In the genomic region with DNA sequence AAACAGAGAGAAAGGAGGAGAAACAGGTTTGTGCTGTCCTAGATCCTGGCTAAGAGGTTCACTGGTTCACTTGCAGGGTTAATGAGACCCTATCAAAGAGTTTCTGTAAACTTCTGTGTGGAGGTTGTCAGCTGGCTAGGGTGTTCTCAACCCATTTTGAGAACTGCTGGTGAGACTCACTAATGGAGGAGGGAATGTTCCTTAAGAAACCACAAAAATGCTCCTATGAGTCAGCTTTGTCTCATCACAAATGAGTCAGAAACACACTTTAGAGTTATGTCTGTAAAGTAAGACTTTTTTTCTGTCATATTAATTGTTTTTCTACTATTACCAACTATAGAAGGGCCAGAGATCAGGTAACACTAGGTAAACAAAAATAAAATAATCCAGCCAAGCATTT, we compare ENCODE assay signal across 9 cellular contexts.
DNase-seq lines count a peak whose midpoint lies in the region; ATAC-seq and TF ChIP-seq lines count a peak whose summit lies in the region.
"Had no signal": no experiment of that assay in that cellular context is flagged by ENCODE, and none has a peak within 500 bp of the region (broad histone marks: within the 10 kb centered on the region; RNA-seq: fewer than 3 reads in every experiment).

No MANE protein-coding gene starts in this region.

- H3K27ac ChIP-seq in mesendoderm (ENCODE audit: low read depth, low read length), result no peak overlapping the region

- no peak overlapping the region for H2BK120ac ChIP-seq in mesendoderm (ENCODE audit: low read depth, low read length)

- no peak overlapping the region for H3K23ac ChIP-seq in mesendoderm (ENCODE audit: low read length)

- H3K79me1 ChIP-seq in mesendoderm (ENCODE audit: low read length), result no peaks in the 10 kb centered on the region

- no peak overlapping the region for H3K4me3 ChIP-seq in mesendoderm (ENCODE audit: low read length)

- no peak overlapping the region for H2AK5ac ChIP-seq in mesendoderm (ENCODE audit: low read length)

- H3K36me3 ChIP-seq in mesendoderm (ENCODE audit: control insufficient read depth, insufficient read depth, low read length), result no peaks in the 10 kb centered on the region

- DNase-seq in SW 1271 (lab: John Stamatoyannopoulos, UW), result peak; percentile 12 to 86
- DNase-seq in mesendoderm, result peak; percentile 34
- no peak for DNase-seq in DMS 273 (lab: John Stamatoyannopoulos, UW; ENCODE audit: unreplicated experiment)
- DNase-seq in effector memory CD8-positive, alpha-beta T cell, result no peak
- no peak for DNase-seq in stimulated activated naive CD8-positive, alpha-beta T cell treated with anti-CD3 and anti-CD28 coated beads, Interleukin-15, amount 100 ng/mL, for 72 hours
- DNase-seq: small intestine had no signal

- no peaks in the 10 kb centered on the region for H3K79me2 ChIP-seq in mesendoderm (ENCODE audit: control insufficient read depth, insufficient read depth, low read length)

- H3K27ac Mint-ChIP-seq in effector memory CD8-positive, alpha-beta T cell, result no peak overlapping the region
- H3K27ac Mint-ChIP-seq in stimulated activated naive CD8-positive, alpha-beta T cell treated with anti-CD3 and anti-CD28 coated beads, Interleukin-15, amount 100 ng/mL, for 72 hours, result no peak overlapping the region

- peaks cover 4% of the 10 kb centered on the region for H3K36me3 Mint-ChIP-seq in effector memory CD8-positive, alpha-beta T cell (ENCODE audit: insufficient read depth)

- H2BK15ac ChIP-seq in mesendoderm (replicated peaks; ENCODE audit: low read depth), result no peak overlapping the region

- H3K56ac ChIP-seq in mesendoderm (ENCODE audit: low read length), result no peak overlapping the region

- no peaks in the 10 kb centered on the region for H3K4me1 ChIP-seq in mesendoderm (ENCODE audit: control insufficient read depth, low read depth, low read length)

- H3K18ac ChIP-seq in mesendoderm (ENCODE audit: low read length), result no peak overlapping the region

- ATAC-seq in GM18505 (IDR thresholded peaks at IDR 0.05; ENCODE audit: unreplicated experiment) (peak; percentile 82), HG03066 (IDR thresholded peaks at IDR 0.05; ENCODE audit: low read depth, unreplicated experiment) (peak; percentile 79), HG03457 (IDR thresholded peaks at IDR 0.05; ENCODE audit: unreplicated experiment) (no peak)
- no peak for ATAC-seq in effector memory CD8-positive, alpha-beta T cell (replicated peaks)
- ATAC-seq in stimulated activated naive CD8-positive, alpha-beta T cell treated with anti-CD3 and anti-CD28 coated beads, Interleukin-15, amount 100 ng/mL, for 72 hours, result no peak

- H3K4ac ChIP-seq in mesendoderm (ENCODE audit: low read depth, low read length), result no peak overlapping the region

- no peak overlapping the region for H2BK5ac ChIP-seq in mesendoderm (ENCODE audit: low read length)

- no peak overlapping the region for H4K5ac ChIP-seq in mesendoderm (ENCODE audit: low read length)

- H3K4me3 Mint-ChIP-seq in effector memory CD8-positive, alpha-beta T cell, result no peak overlapping the region
- no peak overlapping the region for H3K4me3 Mint-ChIP-seq in stimulated activated naive CD8-positive, alpha-beta T cell treated with anti-CD3 and anti-CD28 coated beads, Interleukin-15, amount 100 ng/mL, for 72 hours

- H3K9me3 Mint-ChIP-seq in effector memory CD8-positive, alpha-beta T cell, result peaks cover 8 to 15% of the 10 kb centered on the region in 2 donors
- H3K9me3 Mint-ChIP-seq in stimulated activated naive CD8-positive, alpha-beta T cell treated with anti-CD3 and anti-CD28 coated beads, Interleukin-15, amount 100 ng/mL, for 72 hours, result peaks cover 10 to 15% of the 10 kb centered on the region in 2 donors

- no peak overlapping the region for H4K8ac ChIP-seq in mesendoderm (ENCODE audit: low read depth, low read length)

- H3K27me3 Mint-ChIP-seq in effector memory CD8-positive, alpha-beta T cell, result no peaks in the 10 kb centered on the region
- no peaks in the 10 kb centered on the region for H3K27me3 Mint-ChIP-seq in stimulated activated naive CD8-positive, alpha-beta T cell treated with anti-CD3 and anti-CD28 coated beads, Interleukin-15, amount 100 ng/mL, for 72 hours

- no peak overlapping the region for H3K4me2 ChIP-seq in mesendoderm (ENCODE audit: low read length)

- no peak overlapping the region for H3K9ac ChIP-seq in mesendoderm (ENCODE audit: low read length)

- H3K4me1 Mint-ChIP-seq in effector memory CD8-positive, alpha-beta T cell (ENCODE audit: low read depth in 2 of 2), result no peaks in the 10 kb centered on the region
- no peaks in the 10 kb centered on the region for H3K4me1 Mint-ChIP-seq in stimulated activated naive CD8-positive, alpha-beta T cell treated with anti-CD3 and anti-CD28 coated beads, Interleukin-15, amount 100 ng/mL, for 72 hours

- no peak for TF ChIP-seq POLR2A in GM18505 (IDR thresholded peaks at IDR 0.05; ENCODE audit: borderline replicate concordance, extremely low read depth, insufficient read depth, insufficient read length)

- H3K27me3 ChIP-seq in mesendoderm (ENCODE audit: insufficient read depth, low read length, poor library complexity), result no peaks in the 10 kb centered on the region

Comparison
In these comparisons a context has a peak if more than half of its experiments do, and no peak if none do; other contexts are left out.
1. ATAC-seq: peak in GM18505 (single experiment) and HG03066 (single experiment); none in effector memory CD8-positive, alpha-beta T cell (single experiment), stimulated activated naive CD8-positive, alpha-beta T cell treated with anti-CD3 and anti-CD28 coated beads, Interleukin-15, amount 100 ng/mL, for 72 hours (single experiment) and HG03457 (single experiment).
2. DNase-seq: peak in SW 1271 (2 of 2) and mesendoderm (single experiment); none in DMS 273 (single experiment), effector memory CD8-positive, alpha-beta T cell (0 of 3) and stimulated activated naive CD8-positive, alpha-beta T cell treated with anti-CD3 and anti-CD28 coated beads, Interleukin-15, amount 100 ng/mL, for 72 hours (0 of 2).